10 cellular contexts compared by ENCODE assay signal in genomic region chr7:51009716-51010496, GRCh38.
A peak's percentile ranks its signal among the peaks of the same experiment; 100 is the strongest.
DNase-seq lines count a peak whose midpoint lies in the region; ATAC-seq, FAIRE-seq and TF ChIP-seq lines count a peak whose summit lies in the region.
"Had no signal": no experiment of that assay in that cellular context is flagged by ENCODE, and none has a peak within 500 bp of the region (broad histone marks: within the 10 kb centered on the region; RNA-seq: fewer than 3 reads in every experiment).

No MANE protein-coding gene starts in this region.

- no peak for TF ChIP-seq POLR2A in GM12892 (IDR thresholded peaks at IDR 0.05; ENCODE audit: low read depth, low read length)

- no peak for FAIRE-seq in GM12892 (lab: Jason Lieb, UNC)

- intact Hi-C loops in left cardiac atrium (cut with DNase I): no loop called here

- no peak overlapping the region for H3K4me3 ChIP-seq in skin epidermis
- H3K4me3 ChIP-seq: gastroesophageal sphincter had no signal

- H3K27ac ChIP-seq in skin epidermis: peak overlapping the region in 11 of 21 experiments; percentile 24 to 82 (median 51)
- H3K27ac ChIP-seq: gastroesophageal sphincter had no signal

- peak; percentile 35 for DNase-seq in HS-5 (ENCODE audit: low read depth)
- DNase-seq in amniotic epithelial cell (ENCODE audit: low read depth): peak; percentile 63
- DNase-seq in left cardiac atrium: no peak
- DNase-seq in GM12892 (ENCODE audit: insufficient read length): no peak
- DNase-seq: activated CD8-positive, alpha-beta memory T cell treated with anti-CD3 and anti-CD28 coated beads, Interleukin-2, amount 50 U/mL, for 48 hours; NCI-H1417 treated with DMSO at 0.1 percent for 48 hours had no signal

- ATAC-seq in left cardiac atrium: peak; percentile 27 to 63
- no peak for ATAC-seq in HG03196 (IDR thresholded peaks at IDR 0.05; ENCODE audit: unreplicated experiment)
- no peak for ATAC-seq in HG03139 (IDR thresholded peaks at IDR 0.05; ENCODE audit: unreplicated experiment)
- ATAC-seq: gastroesophageal sphincter had no signal

Comparison
In these comparisons a context has a peak if more than half of its experiments do, and no peak if none do; other contexts are left out.
1. DNase-seq: peak in HS-5 (single experiment) and amniotic epithelial cell (single experiment); none in left cardiac atrium (single experiment) and GM12892 (single experiment).
2. ATAC-seq: peak in left cardiac atrium (2 of 2); none in HG03196 (single experiment) and HG03139 (single experiment).